Comparison of ENCODE assay signal across 8 cellular contexts in genomic region chr3:50675179-50676030, GRCh38. TPM values are rescaled to one million over a fixed set of nuclear protein-coding genes. Genes with fewer than 3 reads are reported as not detected.
DNase-seq lines count a peak whose midpoint lies in the region; ATAC-seq and TF ChIP-seq lines count a peak whose summit lies in the region.

No MANE protein-coding gene starts in this region.

- peaks cover 26% of the 10 kb centered on the region for H3K27me3 ChIP-seq in kidney epithelial cell (ENCODE audit: control insufficient read depth, insufficient read depth, low read length)

- TF ChIP-seq CTCF in C4-2B (conservative IDR thresholded peaks at IDR 0.05) (peak; percentile 85), WTC11 (IDR thresholded peaks at IDR 0.05) (peak; percentile 74), kidney epithelial cell (IDR thresholded peaks at IDR 0.05; ENCODE audit: insufficient read depth, low read length, poor library complexity, severe bottlenecking) (peak; percentile 29)

- CTCF ChIA-PET in WTC11 (lab: Charles Lee), result interaction anchor here (0.6 to 2.6 kb wide), 21 partner anchors 13 to 906 kb away, joined by 3 to 15 read pairs (median 3); partner anchors contain the start of gene MAPKAPK3

- peaks cover 32% of the 10 kb centered on the region for H3K4me1 Mint-ChIP-seq in WTC11

- ATAC-seq in HG03280 (IDR thresholded peaks at IDR 0.05; ENCODE audit: unreplicated experiment) (peak; percentile 29), WTC11 (peak; percentile 68)

- no peaks in the 10 kb centered on the region for H3K36me3 ChIP-seq in kidney epithelial cell (ENCODE audit: control insufficient read depth, insufficient read depth, low read length)

- no peaks in the 10 kb centered on the region for H3K36me3 Mint-ChIP-seq in WTC11

- no peak overlapping the region for H3K27ac Mint-ChIP-seq in WTC11

- DNase-seq in WTC11 (ENCODE audit: low spot score) (peak; percentile 86), T47D (ENCODE audit: low read depth in 1 of 2, low spot score in 1 of 2) (peak; percentile 2 to 9), kidney epithelial cell (ENCODE audit: low read depth) (no peak), Kasumi-1 (lab: John Stamatoyannopoulos, UW) (no peak), HK-2 (ENCODE audit: unreplicated experiment) (no peak)
- peak; percentile 52 to 65 for DNase-seq in stimulated activated CD4-positive, alpha-beta T cell treated with anti-CD3 and anti-CD28 coated beads, Interleukin-4, amount 100 ng/mL, for 4 hours

- H3K4me3 Mint-ChIP-seq in WTC11, result peak overlapping the region; percentile 76

- H3K27ac ChIP-seq in C4-2B, result no peak overlapping the region; the same call in 1 of the 2 replicates

- H3K9me3 Mint-ChIP-seq in WTC11, result no peaks in the 10 kb centered on the region

- H3K27me3 Mint-ChIP-seq in WTC11 (ENCODE audit: low read depth), result peaks cover 33% of the 10 kb centered on the region

- peak overlapping the region; percentile 39 for H3K4me3 ChIP-seq in kidney epithelial cell (ENCODE audit: low read depth, low read length)

- in situ Hi-C loops in T47D (cut with HindIII; ENCODE audit: low pct_unique_long_range_greater_than_20kb, low sequenced_read_pairs), result no loop called here

- POLR2A ChIA-PET in WTC11 (lab: Charles Lee), result interaction anchor here (1.0 kb wide), 1 partner anchor 304 kb away, joined by 3 read pairs; no protein-coding TSS in a partner anchor

TF ChIP-seq in WTC11, 78 proteins besides CTCF, POLR2A, EP300 and RAD21:
- TF ChIP-seq IRF2 (CRISPR knock-in tag; IDR thresholded peaks at IDR 0.05; ENCODE audit: borderline replicate concordance, low read depth) (no peak), HMGXB4 (CRISPR knock-in tag; IDR thresholded peaks at IDR 0.05) (peak; percentile 54), ETV6 (CRISPR knock-in tag; IDR thresholded peaks at IDR 0.05) (0 out of 2 replicates have a peak, but pooled peaks have one; percentile 14), FOXP1 (CRISPR knock-in tag; IDR thresholded peaks at IDR 0.05; ENCODE audit: borderline replicate concordance) (peak; percentile 42; the same call in 1 of the 2 replicates)
- TF ChIP-seq, protein P1, sequence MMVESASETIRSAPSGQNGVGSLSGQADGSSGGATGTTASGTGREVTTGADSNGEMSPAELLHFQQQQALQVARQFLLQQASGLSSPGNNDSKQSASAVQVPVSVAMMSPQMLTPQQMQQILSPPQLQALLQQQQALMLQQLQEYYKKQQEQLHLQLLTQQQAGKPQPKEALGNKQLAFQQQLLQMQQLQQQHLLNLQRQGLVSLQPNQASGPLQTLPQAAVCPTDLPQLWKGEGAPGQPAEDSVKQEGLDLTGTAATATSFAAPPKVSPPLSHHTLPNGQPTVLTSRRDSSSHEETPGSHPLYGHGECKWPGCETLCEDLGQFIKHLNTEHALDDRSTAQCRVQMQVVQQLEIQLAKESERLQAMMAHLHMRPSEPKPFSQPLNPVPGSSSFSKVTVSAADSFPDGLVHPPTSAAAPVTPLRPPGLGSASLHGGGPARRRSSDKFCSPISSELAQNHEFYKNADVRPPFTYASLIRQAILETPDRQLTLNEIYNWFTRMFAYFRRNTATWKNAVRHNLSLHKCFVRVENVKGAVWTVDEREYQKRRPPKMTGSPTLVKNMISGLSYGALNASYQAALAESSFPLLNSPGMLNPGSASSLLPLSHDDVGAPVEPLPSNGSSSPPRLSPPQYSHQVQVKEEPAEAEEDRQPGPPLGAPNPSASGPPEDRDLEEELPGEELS (CRISPR knock-in tag; IDR thresholded peaks at IDR 0.05), result 0 out of 2 replicates have a peak, but pooled peaks have one; percentile 45
- TF ChIP-seq, protein P2, sequence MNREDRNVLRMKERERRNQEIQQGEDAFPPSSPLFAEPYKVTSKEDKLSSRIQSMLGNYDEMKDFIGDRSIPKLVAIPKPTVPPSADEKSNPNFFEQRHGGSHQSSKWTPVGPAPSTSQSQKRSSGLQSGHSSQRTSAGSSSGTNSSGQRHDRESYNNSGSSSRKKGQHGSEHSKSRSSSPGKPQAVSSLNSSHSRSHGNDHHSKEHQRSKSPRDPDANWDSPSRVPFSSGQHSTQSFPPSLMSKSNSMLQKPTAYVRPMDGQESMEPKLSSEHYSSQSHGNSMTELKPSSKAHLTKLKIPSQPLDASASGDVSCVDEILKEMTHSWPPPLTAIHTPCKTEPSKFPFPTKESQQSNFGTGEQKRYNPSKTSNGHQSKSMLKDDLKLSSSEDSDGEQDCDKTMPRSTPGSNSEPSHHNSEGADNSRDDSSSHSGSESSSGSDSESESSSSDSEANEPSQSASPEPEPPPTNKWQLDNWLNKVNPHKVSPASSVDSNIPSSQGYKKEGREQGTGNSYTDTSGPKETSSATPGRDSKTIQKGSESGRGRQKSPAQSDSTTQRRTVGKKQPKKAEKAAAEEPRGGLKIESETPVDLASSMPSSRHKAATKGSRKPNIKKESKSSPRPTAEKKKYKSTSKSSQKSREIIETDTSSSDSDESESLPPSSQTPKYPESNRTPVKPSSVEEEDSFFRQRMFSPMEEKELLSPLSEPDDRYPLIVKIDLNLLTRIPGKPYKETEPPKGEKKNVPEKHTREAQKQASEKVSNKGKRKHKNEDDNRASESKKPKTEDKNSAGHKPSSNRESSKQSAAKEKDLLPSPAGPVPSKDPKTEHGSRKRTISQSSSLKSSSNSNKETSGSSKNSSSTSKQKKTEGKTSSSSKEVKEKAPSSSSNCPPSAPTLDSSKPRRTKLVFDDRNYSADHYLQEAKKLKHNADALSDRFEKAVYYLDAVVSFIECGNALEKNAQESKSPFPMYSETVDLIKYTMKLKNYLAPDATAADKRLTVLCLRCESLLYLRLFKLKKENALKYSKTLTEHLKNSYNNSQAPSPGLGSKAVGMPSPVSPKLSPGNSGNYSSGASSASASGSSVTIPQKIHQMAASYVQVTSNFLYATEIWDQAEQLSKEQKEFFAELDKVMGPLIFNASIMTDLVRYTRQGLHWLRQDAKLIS (CRISPR knock-in tag; IDR thresholded peaks at IDR 0.05; ENCODE audit: borderline replicate concordance), result no peak

RNA-seq across cellular contexts. Expression of gene DOCK3, which starts 0.7 kb away (rescaled TPM):
- total RNA-seq in WTC11 (2021) (5.2 to 5.6 TPM (median 5.5 TPM) in 3 replicates), kidney epithelial cell (1.4 and 1.7 TPM in 2 replicates)

RNA-seq across cellular contexts. Expression of gene MAPKAPK3, which starts 58.5 kb away (rescaled TPM):
- total RNA-seq in WTC11 (2021), result 52.7 to 60.2 TPM (median 54.4 TPM) in 3 replicates
- total RNA-seq in kidney epithelial cell, result 61.1 and 66.2 TPM in 2 replicates

Comparison
In these comparisons a context has a peak if more than half of its experiments do, and no peak if none do; other contexts are left out.
1. CTCF ChIP-seq: peak in every context shown above with its lines; median percentile 85 in C4-2B; 74 in WTC11; 29 in kidney epithelial cell.
2. DNase-seq: peak in WTC11 (single experiment), T47D (2 of 2) and stimulated activated CD4-positive, alpha-beta T cell treated with anti-CD3 and anti-CD28 coated beads, Interleukin-4, amount 100 ng/mL, for 4 hours (2 of 2); none in kidney epithelial cell (single experiment), Kasumi-1 (0 of 2) and HK-2 (single experiment).